Comparison of ENCODE assay signal across 9 cellular contexts in genomic region chr5:150946351-150946905, GRCh38. TPM values are rescaled to one million over a fixed set of nuclear protein-coding genes. Genes with fewer than 3 reads are reported as not detected.
DNase-seq lines count a peak whose midpoint lies in the region; ATAC-seq, FAIRE-seq and TF ChIP-seq lines count a peak whose summit lies in the region.
"Had no signal": no experiment of that assay in that cellular context is flagged by ENCODE, and none has a peak within 500 bp of the region (broad histone marks: within the 10 kb centered on the region; RNA-seq: fewer than 3 reads in every experiment).

No MANE protein-coding gene starts in this region.

- H3K27me3 ChIP-seq in HUES48 (ENCODE audit: control insufficient read depth, insufficient read depth, low read length) = no peaks in the 10 kb centered on the region
- H3K27me3 ChIP-seq in colonic mucosa = no peaks in the 10 kb centered on the region
- H3K27me3 ChIP-seq in small intestine (ENCODE audit: control insufficient read depth in 2 of 2, insufficient read depth in 2 of 2, low read length in 2 of 2) = peaks cover 0 to 6% of the 10 kb centered on the region in 2 donors
- H3K27me3 ChIP-seq: SJCRH30 had no signal

- peaks cover 20 to 31% of the 10 kb centered on the region in 2 donors for H3K9me3 Mint-ChIP-seq in activated T-cell treated with anti-CD3 and anti-CD28 coated beads, Interleukin-2, amount 50 U/mL, for 72 hours

- H3K4me1 ChIP-seq in HUES48 (ENCODE audit: control insufficient read depth, insufficient read depth, low read length) (no peaks in the 10 kb centered on the region), colonic mucosa (no peaks in the 10 kb centered on the region), small intestine (ENCODE audit: control insufficient read depth in 2 of 2, insufficient read depth in 1 of 2, low read depth in 1 of 2, low read length in 1 of 2) (no peaks in the 10 kb centered on the region)
- H3K4me1 ChIP-seq: SJCRH30 had no signal

- peaks cover 28% of the 10 kb centered on the region for H3K27me3 Mint-ChIP-seq in activated T-cell treated with anti-CD3 and anti-CD28 coated beads, Interleukin-2, amount 50 U/mL, for 72 hours (ENCODE audit: low read depth)

- H3K4me1 Mint-ChIP-seq in activated T-cell treated with anti-CD3 and anti-CD28 coated beads, Interleukin-2, amount 50 U/mL, for 72 hours (ENCODE audit: low read depth) = no peaks in the 10 kb centered on the region

- intact Hi-C loops in colonic mucosa (cut with DNase I) = no loop called here

- 13 to 42% (median 35%) methylated on average over 34 of the region's 34 CpGs for WGBS in small intestine, 3 donors

- FAIRE-seq in small intestine (lab: Jason Lieb, UNC) = no peak

- peak overlapping the region; percentile 34; the same call in 1 of the 2 replicates for H3K4me3 ChIP-seq in HUES48 (ENCODE audit: low read depth, low read length)
- peak overlapping the region; percentile 23 for H3K4me3 ChIP-seq in colonic mucosa
- peak overlapping the region; percentile 35 to 37 for H3K4me3 ChIP-seq in small intestine (ENCODE audit: low read depth in 1 of 2, low read length in 2 of 2)
- H3K4me3 ChIP-seq: SJCRH30 had no signal

- peaks cover 20 to 28% of the 10 kb centered on the region in 2 donors for H3K36me3 Mint-ChIP-seq in activated T-cell treated with anti-CD3 and anti-CD28 coated beads, Interleukin-2, amount 50 U/mL, for 72 hours (ENCODE audit: insufficient read depth in 2 of 2)

- H3K9me3 ChIP-seq in HUES48 (ENCODE audit: control insufficient read depth, insufficient read depth, low read length) (peaks cover 88% of the 10 kb centered on the region), colonic mucosa (peaks cover 4% of the 10 kb centered on the region), small intestine (ENCODE audit: control insufficient read depth, low read depth) (peaks cover 2% of the 10 kb centered on the region)

- peak overlapping the region in 1 of 2 donors; percentile 6 for H3K4me3 Mint-ChIP-seq in activated T-cell treated with anti-CD3 and anti-CD28 coated beads, Interleukin-2, amount 50 U/mL, for 72 hours

- H3K9ac ChIP-seq in HUES48 (ENCODE audit: low read depth, low read length) (peak overlapping the region; percentile 33; the same call in 1 of the 2 replicates), colonic mucosa (ENCODE audit: low read depth in 2 of 2, low read length in 2 of 2) (peak overlapping the region in 1 of 2 donors; percentile 37)

- no peak for ATAC-seq in activated T-cell treated with anti-CD3 and anti-CD28 coated beads, Interleukin-2, amount 50 U/mL, for 72 hours (replicated peaks in 1 of 2)
- no peak for ATAC-seq in GM18502 (IDR thresholded peaks at IDR 0.05; ENCODE audit: poor library complexity, unreplicated experiment)

- no peaks in the 10 kb centered on the region for H3K36me3 ChIP-seq in HUES48 (ENCODE audit: control insufficient read depth, insufficient read depth, low read length)
- no peaks in the 10 kb centered on the region for H3K36me3 ChIP-seq in colonic mucosa
- H3K36me3 ChIP-seq in small intestine (ENCODE audit: control insufficient read depth in 2 of 2, insufficient read depth in 2 of 2, low read length in 2 of 2) = no peaks in the 10 kb centered on the region
- H3K36me3 ChIP-seq: SJCRH30 had no signal

- DNase-seq in colonic mucosa (peak; percentile 61), kidney glomerular epithelial cell (lab: John Stamatoyannopoulos, UW) (peak; percentile 8), small intestine (peak; percentile 31), HCEC 1CT (no peak), iPS-NIHi11 (ENCODE audit: low spot score) (no peak)
- DNase-seq in activated T-cell treated with anti-CD3 and anti-CD28 coated beads, Interleukin-2, amount 50 U/mL, for 72 hours = no peak
- DNase-seq: SJCRH30 had no signal

- H3K27ac ChIP-seq in HUES48 (ENCODE audit: low read depth, low read length) (no peak overlapping the region), colonic mucosa (no peak overlapping the region), small intestine (ENCODE audit: low read depth in 1 of 2, low read length in 1 of 2) (peak overlapping the region in 1 of 2 donors; percentile 88)
- H3K27ac ChIP-seq: SJCRH30 had no signal

- H3K27ac Mint-ChIP-seq in activated T-cell treated with anti-CD3 and anti-CD28 coated beads, Interleukin-2, amount 50 U/mL, for 72 hours = no peak overlapping the region

- no peak for TF ChIP-seq CTCF in colonic mucosa (IDR thresholded peaks at IDR 0.05)

RNA-seq across cellular contexts. Expression of gene ZNF300, which starts 41.6 kb away (rescaled TPM):
- total RNA-seq in colonic mucosa = 1 to 10 TPM; 2.7 to 3.0 TPM
- polyA plus RNA-seq in small intestine = 1 to 10 TPM in 2 of 3 donors, under 1 TPM in 1; 0.54 to 5.0 (median 1.6) TPM
- under 1 TPM; 0.44 to 0.79 TPM for total RNA-seq in activated T-cell treated with anti-CD3 and anti-CD28 coated beads, Interleukin-2, amount 50 U/mL, for 72 hours

Comparison
In these comparisons a context has a peak if more than half of its experiments do, and no peak if none do; other contexts are left out.
1. DNase-seq: peak in colonic mucosa (single experiment), kidney glomerular epithelial cell (single experiment) and small intestine (single experiment); none in activated T-cell treated with anti-CD3 and anti-CD28 coated beads, Interleukin-2, amount 50 U/mL, for 72 hours (0 of 2), HCEC 1CT (single experiment) and iPS-NIHi11 (single experiment).
2. Peak in every context shown above with its lines, with median percentiles within 50 percentile points of each other: H3K4me3 ChIP-seq.